ENCODE assay signal across 1 cellular context in the genomic region with DNA sequence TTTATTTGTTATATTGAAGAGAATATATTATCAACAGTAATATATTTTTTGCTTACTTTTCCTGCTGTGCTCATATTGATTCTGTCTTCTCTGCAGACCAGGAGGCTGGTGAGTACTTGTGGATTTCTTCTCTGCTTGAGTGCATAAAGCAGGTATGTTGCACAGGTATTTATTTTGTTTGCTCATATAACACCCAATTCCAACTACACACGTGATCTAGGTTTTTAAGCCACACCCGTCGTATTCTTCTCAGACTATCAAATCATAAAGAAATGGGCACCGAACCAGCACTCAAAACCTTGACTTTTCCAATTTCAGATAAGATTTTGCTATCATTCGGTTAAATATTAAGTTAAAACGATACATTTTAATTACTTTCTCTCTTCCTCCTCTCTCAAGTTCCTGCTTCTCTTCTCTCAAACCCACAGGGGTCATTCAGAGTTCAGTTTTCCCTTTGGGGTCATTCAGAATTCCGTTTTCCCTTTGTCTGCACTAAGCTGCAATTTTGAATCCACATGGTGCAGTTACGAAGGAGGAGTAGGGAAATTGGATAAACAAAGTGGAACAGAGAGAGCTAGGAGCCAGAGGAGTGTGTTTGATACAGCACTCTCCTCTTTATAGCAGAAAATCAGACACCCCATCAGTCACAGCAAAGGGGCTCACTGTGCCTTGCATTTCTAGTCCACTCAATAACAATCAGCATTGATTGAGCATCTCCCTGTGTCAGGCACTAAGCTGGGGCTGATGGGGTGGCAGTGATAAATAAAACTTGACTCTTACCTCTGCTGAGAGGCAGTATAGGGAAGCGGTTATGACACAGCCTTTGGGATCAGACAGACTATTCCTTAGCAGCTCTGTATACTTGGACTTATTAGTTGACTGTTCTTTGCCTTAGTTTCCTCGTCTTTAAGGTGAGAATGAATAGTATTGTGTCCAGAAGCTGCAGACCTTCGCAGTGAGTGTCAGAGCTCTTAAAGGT.
TF ChIP-seq lines count a peak whose summit lies in the region.

A gene (minus strand): TSS at position 145 of the 979 bp plus-strand sequence. CDS start 71 bp downstream, at position 74.

TF ChIP-seq in HepG2, 621 proteins besides CTCF, POLR2A, EP300 and RAD21:
- TF ChIP-seq, protein P1, sequence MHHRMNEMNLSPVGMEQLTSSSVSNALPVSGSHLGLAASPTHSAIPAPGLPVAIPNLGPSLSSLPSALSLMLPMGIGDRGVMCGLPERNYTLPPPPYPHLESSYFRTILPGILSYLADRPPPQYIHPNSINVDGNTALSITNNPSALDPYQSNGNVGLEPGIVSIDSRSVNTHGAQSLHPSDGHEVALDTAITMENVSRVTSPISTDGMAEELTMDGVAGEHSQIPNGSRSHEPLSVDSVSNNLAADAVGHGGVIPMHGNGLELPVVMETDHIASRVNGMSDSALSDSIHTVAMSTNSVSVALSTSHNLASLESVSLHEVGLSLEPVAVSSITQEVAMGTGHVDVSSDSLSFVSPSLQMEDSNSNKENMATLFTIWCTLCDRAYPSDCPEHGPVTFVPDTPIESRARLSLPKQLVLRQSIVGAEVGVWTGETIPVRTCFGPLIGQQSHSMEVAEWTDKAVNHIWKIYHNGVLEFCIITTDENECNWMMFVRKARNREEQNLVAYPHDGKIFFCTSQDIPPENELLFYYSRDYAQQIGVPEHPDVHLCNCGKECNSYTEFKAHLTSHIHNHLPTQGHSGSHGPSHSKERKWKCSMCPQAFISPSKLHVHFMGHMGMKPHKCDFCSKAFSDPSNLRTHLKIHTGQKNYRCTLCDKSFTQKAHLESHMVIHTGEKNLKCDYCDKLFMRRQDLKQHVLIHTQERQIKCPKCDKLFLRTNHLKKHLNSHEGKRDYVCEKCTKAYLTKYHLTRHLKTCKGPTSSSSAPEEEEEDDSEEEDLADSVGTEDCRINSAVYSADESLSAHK (CRISPR knock-in tag; IDR thresholded peaks at IDR 0.05; ENCODE audit: borderline replicate concordance), result no peak
- TF ChIP-seq ZKSCAN1 (IDR thresholded peaks at IDR 0.05; ENCODE audit: low read length), result no peak
- TF ChIP-seq NR2F2 (IDR thresholded peaks at IDR 0.05; ENCODE audit: borderline replicate concordance, low read depth), result no peak
- TF ChIP-seq TAF1 (CRISPR knock-in tag; IDR thresholded peaks at IDR 0.05), result no peak
- TF ChIP-seq MED8 (CRISPR knock-in tag; IDR thresholded peaks at IDR 0.05; ENCODE audit: insufficient replicate concordance), result no peak
- TF ChIP-seq, protein P2, sequence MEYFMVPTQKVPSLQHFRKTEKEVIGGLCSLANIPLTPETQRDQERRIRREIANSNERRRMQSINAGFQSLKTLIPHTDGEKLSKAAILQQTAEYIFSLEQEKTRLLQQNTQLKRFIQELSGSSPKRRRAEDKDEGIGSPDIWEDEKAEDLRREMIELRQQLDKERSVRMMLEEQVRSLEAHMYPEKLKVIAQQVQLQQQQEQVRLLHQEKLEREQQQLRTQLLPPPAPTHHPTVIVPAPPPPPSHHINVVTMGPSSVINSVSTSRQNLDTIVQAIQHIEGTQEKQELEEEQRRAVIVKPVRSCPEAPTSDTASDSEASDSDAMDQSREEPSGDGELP (IDR thresholded peaks at IDR 0.05; ENCODE audit: borderline replicate concordance, low read depth), result no peak
- no peak for TF ChIP-seq ZBTB1 (CRISPR knock-in tag; IDR thresholded peaks at IDR 0.05; ENCODE audit: borderline replicate concordance)
- TF ChIP-seq NFE2L1 (CRISPR knock-in tag; IDR thresholded peaks at IDR 0.05; ENCODE audit: borderline replicate concordance), result no peak
- TF ChIP-seq, protein P3, sequence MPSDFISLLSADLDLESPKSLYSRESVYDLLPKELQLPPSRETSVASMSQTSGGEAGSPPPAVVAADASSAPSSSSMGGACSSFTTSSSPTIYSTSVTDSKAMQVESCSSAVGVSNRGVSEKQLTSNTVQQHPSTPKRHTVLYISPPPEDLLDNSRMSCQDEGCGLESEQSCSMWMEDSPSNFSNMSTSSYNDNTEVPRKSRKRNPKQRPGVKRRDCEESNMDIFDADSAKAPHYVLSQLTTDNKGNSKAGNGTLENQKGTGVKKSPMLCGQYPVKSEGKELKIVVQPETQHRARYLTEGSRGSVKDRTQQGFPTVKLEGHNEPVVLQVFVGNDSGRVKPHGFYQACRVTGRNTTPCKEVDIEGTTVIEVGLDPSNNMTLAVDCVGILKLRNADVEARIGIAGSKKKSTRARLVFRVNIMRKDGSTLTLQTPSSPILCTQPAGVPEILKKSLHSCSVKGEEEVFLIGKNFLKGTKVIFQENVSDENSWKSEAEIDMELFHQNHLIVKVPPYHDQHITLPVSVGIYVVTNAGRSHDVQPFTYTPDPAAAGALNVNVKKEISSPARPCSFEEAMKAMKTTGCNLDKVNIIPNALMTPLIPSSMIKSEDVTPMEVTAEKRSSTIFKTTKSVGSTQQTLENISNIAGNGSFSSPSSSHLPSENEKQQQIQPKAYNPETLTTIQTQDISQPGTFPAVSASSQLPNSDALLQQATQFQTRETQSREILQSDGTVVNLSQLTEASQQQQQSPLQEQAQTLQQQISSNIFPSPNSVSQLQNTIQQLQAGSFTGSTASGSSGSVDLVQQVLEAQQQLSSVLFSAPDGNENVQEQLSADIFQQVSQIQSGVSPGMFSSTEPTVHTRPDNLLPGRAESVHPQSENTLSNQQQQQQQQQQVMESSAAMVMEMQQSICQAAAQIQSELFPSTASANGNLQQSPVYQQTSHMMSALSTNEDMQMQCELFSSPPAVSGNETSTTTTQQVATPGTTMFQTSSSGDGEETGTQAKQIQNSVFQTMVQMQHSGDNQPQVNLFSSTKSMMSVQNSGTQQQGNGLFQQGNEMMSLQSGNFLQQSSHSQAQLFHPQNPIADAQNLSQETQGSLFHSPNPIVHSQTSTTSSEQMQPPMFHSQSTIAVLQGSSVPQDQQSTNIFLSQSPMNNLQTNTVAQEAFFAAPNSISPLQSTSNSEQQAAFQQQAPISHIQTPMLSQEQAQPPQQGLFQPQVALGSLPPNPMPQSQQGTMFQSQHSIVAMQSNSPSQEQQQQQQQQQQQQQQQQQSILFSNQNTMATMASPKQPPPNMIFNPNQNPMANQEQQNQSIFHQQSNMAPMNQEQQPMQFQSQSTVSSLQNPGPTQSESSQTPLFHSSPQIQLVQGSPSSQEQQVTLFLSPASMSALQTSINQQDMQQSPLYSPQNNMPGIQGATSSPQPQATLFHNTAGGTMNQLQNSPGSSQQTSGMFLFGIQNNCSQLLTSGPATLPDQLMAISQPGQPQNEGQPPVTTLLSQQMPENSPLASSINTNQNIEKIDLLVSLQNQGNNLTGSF (CRISPR knock-in tag; IDR thresholded peaks at IDR 0.05), result no peak
